Comparison of ENCODE assay signal across 24 cellular contexts in genomic region chr10:64211466-64211865, GRCh38.
"Had no signal": no experiment of that assay in that cellular context is flagged by ENCODE, and none has a peak within 500 bp of the region (broad histone marks: within the 10 kb centered on the region; RNA-seq: fewer than 3 reads in every experiment).

No MANE protein-coding gene starts in this region.

- H3K4me2 ChIP-seq: smooth muscle cell had no signal

- DNase-seq: activated CD4-positive, alpha-beta T cell treated with anti-CD3 and anti-CD28 coated beads for 4 hours; activated CD4-positive, alpha-beta T cell treated with anti-CD3 and anti-CD28 coated beads, Interleukin-2, amount 50 U/mL, for 4 hours; activated CD8-positive, alpha-beta memory T cell treated with anti-CD3 and anti-CD28 coated beads for 24 hours; activated effector memory CD4-positive, alpha-beta T cell treated with Interleukin-2 at 50 U/mL for 16 hours; activated naive CD4-positive, alpha-beta T cell treated with Interleukin-2 at 50 U/mL for 16 hours; anterior cingulate cortex; endodermal cell; foreskin keratinocyte; mammary epithelial cell; naive thymus-derived CD4-positive, alpha-beta T cell; ovary; sigmoid colon; stimulated activated CD4-positive, alpha-beta T cell treated with anti-CD3 and anti-CD28 coated beads, Interleukin-1b, Interleukin-23, amount 100 ng/mL, for 48 hours; stimulated activated naive B cell treated with anti-CD40 and anti-IgM and Interleukin-4, amounts not matched to agents 10 μg/mL and 1 μg/mL and 100 μg/mL, for 72 hours; stomach; tibial artery; upper lobe of right lung had no signal

- H3K36me3 Mint-ChIP-seq: activated naive CD8-positive, alpha-beta T cell; brain; naive thymus-derived CD4-positive, alpha-beta T cell; stimulated activated naive B cell treated with anti-CD40 and anti-IgM and Interleukin-4, amounts not matched to agents 10 μg/mL and 1 μg/mL and 100 μg/mL, for 72 hours had no signal

- H3K4me1 Mint-ChIP-seq: endodermal cell; naive thymus-derived CD4-positive, alpha-beta T cell; stimulated activated naive B cell treated with anti-CD40 and anti-IgM and Interleukin-4, amounts not matched to agents 10 μg/mL and 1 μg/mL and 100 μg/mL, for 72 hours had no signal

- H3K27me3 Mint-ChIP-seq: activated naive CD8-positive, alpha-beta T cell; brain; naive thymus-derived CD4-positive, alpha-beta T cell; progenitor cell of endocrine pancreas; stimulated activated naive B cell treated with anti-CD40 and anti-IgM and Interleukin-4, amounts not matched to agents 10 μg/mL and 1 μg/mL and 100 μg/mL, for 72 hours had no signal

- H3K27me3 ChIP-seq: cardiac muscle cell, foreskin keratinocyte, ovary, sigmoid colon, stomach, tibial artery, upper lobe of right lung had no signal

- H3K27ac Mint-ChIP-seq: activated naive CD8-positive, alpha-beta T cell; endodermal cell; naive thymus-derived CD4-positive, alpha-beta T cell; progenitor cell of endocrine pancreas; stimulated activated naive B cell treated with anti-CD40 and anti-IgM and Interleukin-4, amounts not matched to agents 10 μg/mL and 1 μg/mL and 100 μg/mL, for 72 hours had no signal

- ATAC-seq: esophagus mucosa; foreskin keratinocyte; naive thymus-derived CD4-positive, alpha-beta T cell; stimulated activated naive B cell treated with anti-CD40 and anti-IgM and Interleukin-4, amounts not matched to agents 10 μg/mL and 1 μg/mL and 100 μg/mL, for 72 hours; upper lobe of right lung had no signal

- H3K4me1 ChIP-seq: foreskin keratinocyte, sigmoid colon, stomach, upper lobe of right lung had no signal

- H3K9me3 ChIP-seq: ovary, sigmoid colon, tibial artery, upper lobe of right lung had no signal

- H3K4me3 ChIP-seq: cardiac muscle cell, ovary, sigmoid colon, smooth muscle cell, stomach, tibial artery, upper lobe of right lung had no signal

- H3K36me3 ChIP-seq: cardiac muscle cell, ovary, sigmoid colon, stomach, tibial artery, upper lobe of right lung had no signal

- H3K27ac ChIP-seq: cardiac muscle cell, foreskin keratinocyte, ovary, sigmoid colon, stomach, upper lobe of right lung, VCaP had no signal

- H3K4me3 Mint-ChIP-seq: activated naive CD8-positive, alpha-beta T cell; endodermal cell; naive thymus-derived CD4-positive, alpha-beta T cell; stimulated activated naive B cell treated with anti-CD40 and anti-IgM and Interleukin-4, amounts not matched to agents 10 μg/mL and 1 μg/mL and 100 μg/mL, for 72 hours had no signal

- H3K9me3 Mint-ChIP-seq: endodermal cell; stimulated activated naive B cell treated with anti-CD40 and anti-IgM and Interleukin-4, amounts not matched to agents 10 μg/mL and 1 μg/mL and 100 μg/mL, for 72 hours had no signal
